8 cellular contexts compared by ENCODE assay signal in the genomic region with DNA sequence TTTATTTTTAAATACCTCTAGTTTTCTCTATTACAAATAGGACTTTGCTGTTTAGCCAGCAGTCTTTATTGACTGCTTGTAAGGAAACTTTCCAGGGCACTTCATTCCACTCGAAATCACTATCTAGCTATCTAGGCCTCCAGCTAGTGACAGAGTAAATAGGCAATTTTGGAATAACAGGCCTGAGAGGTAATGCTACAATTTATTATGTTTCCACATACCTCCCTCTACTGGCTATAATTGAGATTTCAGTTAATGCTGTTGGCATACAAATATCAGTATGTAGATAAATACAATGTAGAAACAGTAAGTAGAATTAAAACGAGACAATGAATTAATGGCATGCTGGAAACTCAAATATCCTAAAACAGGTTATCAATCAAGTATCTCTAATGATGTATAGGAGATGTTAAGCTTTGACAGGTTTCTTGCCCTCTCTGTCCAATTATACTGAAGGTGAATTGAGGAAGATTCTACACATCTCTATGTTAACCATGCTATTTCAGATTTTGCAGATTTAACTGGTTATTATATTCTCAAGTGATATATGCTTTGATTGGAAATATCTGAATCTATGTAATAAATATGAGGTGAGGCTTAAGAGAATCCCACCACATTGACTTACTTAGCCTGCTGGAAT. TPM values are rescaled to one million over a fixed set of nuclear protein-coding genes. Genes with fewer than 3 reads are reported as not detected.
DNase-seq lines count a peak whose midpoint lies in the region; FAIRE-seq and TF ChIP-seq lines count a peak whose summit lies in the region.

No MANE protein-coding gene starts in this region.

- peak; percentile 60 for FAIRE-seq in TTC549 (lab: Jason Lieb, UNC)

- POLR2A ChIA-PET in AG04450 (lab: Yijun Ruan, JAX) = interaction anchor here (3.7 kb wide), 1 partner anchor 30 kb away, joined by 17 read pairs; a partner anchor contains a TSS

- peak; percentile 69 for TF ChIP-seq CTCF in AG04450 (IDR thresholded peaks at IDR 0.05; ENCODE audit: low read depth, low read length)
- TF ChIP-seq CTCF in GM13976 (IDR thresholded peaks at IDR 0.05; ENCODE audit: borderline replicate concordance, control extremely low read depth, extremely low read depth, insufficient read depth, missing control alignments) = peak; percentile 55
- TF ChIP-seq CTCF in LNCaP clone FGC (IDR thresholded peaks at IDR 0.05; ENCODE audit: control insufficient read depth, extremely low read depth, insufficient read depth) = peak; percentile 67
- TF ChIP-seq CTCF in spleen (IDR thresholded peaks at IDR 0.05 in 8 of 11, conservative IDR thresholded peaks at IDR 0.05 in 3 of 11) = peak in 9 of 11 experiments; percentile 18 to 64 (median 52)

- no peak overlapping the region for H3K4me3 Mint-ChIP-seq in activated CD4-positive, alpha-beta T cell treated with anti-CD3 and anti-CD28 coated beads, Interleukin-2, amount 10 ng/mL, durations not matched to agents 24 days and 14 days

- intact Hi-C loops in spleen (cut with DNase I; ENCODE audit: low total_unique reads) = no loop called here
- intact Hi-C loops in activated CD4-positive, alpha-beta T cell treated with anti-CD3 and anti-CD28 coated beads, Interleukin-2, amount 10 ng/mL, durations not matched to agents 24 days and 14 days (cut with micrococcal nuclease) = loop anchor here (2.0 kb wide), 1 partner anchor 179 kb away; no protein-coding TSS in a partner anchor

- H3K36me3 ChIP-seq in spleen = peaks cover 0 to 63% (median 16%) of the 10 kb centered on the region in 6 donors

- H3K36me3 Mint-ChIP-seq in activated CD4-positive, alpha-beta T cell treated with anti-CD3 and anti-CD28 coated beads, Interleukin-2, amount 10 ng/mL, durations not matched to agents 24 days and 14 days (ENCODE audit: low read depth) = peaks cover 24% of the 10 kb centered on the region

- TF ChIP-seq POLR2A in spleen (IDR thresholded peaks at IDR 0.05) = no peak

- no peaks in the 10 kb centered on the region for H3K27me3 ChIP-seq in AG04450 (ENCODE audit: control insufficient read depth, insufficient read depth, low read length)
- no peaks in the 10 kb centered on the region for H3K27me3 ChIP-seq in spleen (replicated peaks in 1 of 7)

- no peaks in the 10 kb centered on the region for H3K9me3 ChIP-seq in AG04450 (ENCODE audit: control insufficient read depth, insufficient read depth, low read length)
- H3K9me3 ChIP-seq in spleen = no peaks in the 10 kb centered on the region

- no peaks in the 10 kb centered on the region for H3K27me3 Mint-ChIP-seq in activated CD4-positive, alpha-beta T cell treated with anti-CD3 and anti-CD28 coated beads, Interleukin-2, amount 10 ng/mL, durations not matched to agents 24 days and 14 days

- DNase-seq in AG04450 (ENCODE audit: low read depth, low spot score) = no peak
- peak; percentile 51 for DNase-seq in GM13976 (ENCODE audit: low spot score)
- peak; percentile 46 for DNase-seq in LNCaP clone FGC (ENCODE audit: low read depth)
- DNase-seq in glomerular endothelial cell (ENCODE audit: extremely low read depth, low read depth, low spot score) = peak; percentile 18
- DNase-seq in spleen = no peak
- DNase-seq in activated CD4-positive, alpha-beta T cell treated with anti-CD3 and anti-CD28 coated beads, Interleukin-2, amount 10 ng/mL, durations not matched to agents 24 days and 14 days = no peak
- DNase-seq in COLO668 (lab: John Stamatoyannopoulos, UW; ENCODE audit: unreplicated experiment) = no peak

- H3K27ac ChIP-seq in AG04450 (ENCODE audit: low read depth, low read length) (no peak overlapping the region), spleen (no peak overlapping the region)

- no peaks in the 10 kb centered on the region for H3K9me3 Mint-ChIP-seq in activated CD4-positive, alpha-beta T cell treated with anti-CD3 and anti-CD28 coated beads, Interleukin-2, amount 10 ng/mL, durations not matched to agents 24 days and 14 days

- peaks cover 2% of the 10 kb centered on the region for H3K4me1 Mint-ChIP-seq in activated CD4-positive, alpha-beta T cell treated with anti-CD3 and anti-CD28 coated beads, Interleukin-2, amount 10 ng/mL, durations not matched to agents 24 days and 14 days

- H3K4me3 ChIP-seq in AG04450 (ENCODE audit: low read depth, low read length) (no peak overlapping the region), LNCaP clone FGC (ENCODE audit: low read depth, low read length) (no peak overlapping the region), spleen (no peak overlapping the region)

- in situ Hi-C loops in GM13976 (cut with MboI; ENCODE audit: low sequenced_read_pairs, unreplicated experiment) = no loop called here

- WGBS in spleen, 5 donors = 53 to 78% (median 60%) methylated on average over 2 of the region's 2 CpGs

- CTCF ChIA-PET in AG04450 (lab: Charles Lee) = interaction anchor here (0.6 to 2.9 kb wide), 21 partner anchors 9 to 805 kb away, joined by 3 to 14 read pairs (median 4); a partner anchor contains a TSS

- H3K4me1 ChIP-seq in spleen = peaks cover 0 to 25% (median 2%) of the 10 kb centered on the region in 6 donors

- H3K27ac Mint-ChIP-seq in activated CD4-positive, alpha-beta T cell treated with anti-CD3 and anti-CD28 coated beads, Interleukin-2, amount 10 ng/mL, durations not matched to agents 24 days and 14 days = no peak overlapping the region

RNA-seq across cellular contexts. Expression of a gene that starts 7.2 kb away (rescaled TPM):
- polyA plus RNA-seq in AG04450 (2011; rRNA removed) (16.6 and 18.8 TPM in 2 replicates), spleen (10 to 100 TPM in 1 of 3 donors, 1 to 10 TPM in 2; 5.6 to 15.4 (median 9.8) TPM)
- 8.2 and 14.7 TPM in 2 replicates for polyA minus RNA-seq in AG04450 (2011; rRNA and poly(A)+ RNA removed)
- total RNA-seq in glomerular endothelial cell (13.4 and 18.0 TPM in 2 replicates), spleen (10 to 100 TPM; 14.2 to 27.7 (median 18.3) TPM)
- total RNA-seq in activated CD4-positive, alpha-beta T cell treated with anti-CD3 and anti-CD28 coated beads, Interleukin-2, amount 10 ng/mL, durations not matched to agents 24 days and 14 days = 30.8 and 32.2 TPM in 2 replicates

RNA-seq across cellular contexts. Expression of a gene that starts 29.7 kb away (rescaled TPM):
- polyA plus RNA-seq in AG04450 (2011; rRNA removed) = 26.6 and 35.4 TPM in 2 replicates
- 35.5 and 58.1 TPM in 2 replicates for polyA minus RNA-seq in AG04450 (2011; rRNA and poly(A)+ RNA removed)
- 18.0 and 20.8 TPM in 2 replicates for total RNA-seq in glomerular endothelial cell
- total RNA-seq in spleen = 10 to 100 TPM; 22.1 to 52.2 (median 36.0) TPM
- polyA plus RNA-seq in spleen = 1 to 10 TPM; 4.4 to 7.5 (median 5.0) TPM
- total RNA-seq in activated CD4-positive, alpha-beta T cell treated with anti-CD3 and anti-CD28 coated beads, Interleukin-2, amount 10 ng/mL, durations not matched to agents 24 days and 14 days = 23.6 and 24.2 TPM in 2 replicates

RNA-seq across cellular contexts. Expression of a gene that starts 37.7 kb away (rescaled TPM):
- not detected in 2 replicates for polyA plus RNA-seq in AG04450 (2011; rRNA removed)
- polyA minus RNA-seq in AG04450 (2011; rRNA and poly(A)+ RNA removed) = not detected in 2 replicates
- total RNA-seq in glomerular endothelial cell = not detected in 2 replicates
- total RNA-seq in spleen = not detected
- not detected for polyA plus RNA-seq in spleen
- not detected in 2 replicates for total RNA-seq in activated CD4-positive, alpha-beta T cell treated with anti-CD3 and anti-CD28 coated beads, Interleukin-2, amount 10 ng/mL, durations not matched to agents 24 days and 14 days

Comparison
In these comparisons a context has a peak if more than half of its experiments do, and no peak if none do; other contexts are left out.
1. DNase-seq: peak in GM13976 (single experiment), LNCaP clone FGC (single experiment) and glomerular endothelial cell (single experiment); none in AG04450 (single experiment), spleen (single experiment), activated CD4-positive, alpha-beta T cell treated with anti-CD3 and anti-CD28 coated beads, Interleukin-2, amount 10 ng/mL, durations not matched to agents 24 days and 14 days (single experiment) and COLO668 (single experiment).
2. Peak in every context shown above with its lines, with median percentiles within 50 percentile points of each other: CTCF ChIP-seq.